Comparison of ENCODE assay signal across 8 cellular contexts in the genomic region with DNA sequence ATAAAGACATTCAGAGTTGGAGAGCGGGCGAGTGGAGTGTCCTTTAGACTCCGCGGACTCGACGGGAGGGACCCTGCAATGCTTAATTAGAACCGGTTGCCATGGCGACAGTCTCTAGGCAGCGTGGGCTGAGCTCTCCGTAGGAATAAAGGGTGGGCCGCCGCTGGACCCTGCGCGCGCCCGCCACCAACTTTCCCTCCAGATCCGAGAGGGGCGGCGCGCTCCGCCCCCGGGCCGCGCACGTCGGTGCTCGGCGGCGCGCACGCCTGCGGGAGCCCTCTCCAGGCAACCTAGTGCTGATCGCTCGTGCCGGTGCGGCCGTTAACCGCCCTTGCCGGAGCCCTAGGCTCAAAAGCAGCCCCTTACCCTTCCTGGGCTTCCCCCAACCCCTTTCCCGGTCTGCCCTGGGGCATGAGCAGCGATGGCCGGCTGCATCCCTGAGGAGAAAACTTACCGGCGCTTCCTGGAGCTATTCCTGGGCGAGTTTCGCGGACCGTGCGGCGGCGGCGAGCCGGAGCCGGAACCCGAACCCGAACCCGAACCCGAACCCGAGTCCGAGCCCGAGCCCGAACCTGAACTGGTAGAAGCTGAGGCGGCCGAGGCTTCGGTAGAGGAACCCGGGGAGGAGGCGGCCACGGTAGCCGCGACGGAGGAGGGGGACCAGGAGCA. TPM values are rescaled to one million over a fixed set of nuclear protein-coding genes. Genes with fewer than 3 reads are reported as not detected.
DNase-seq lines count a peak whose midpoint lies in the region; ATAC-seq and TF ChIP-seq lines count a peak whose summit lies in the region.

TSS of gene PPM1E (plus strand) at position 278 of the 669 bp plus-strand sequence.

- H3F3A ChIP-seq in PC-3 (ENCODE audit: low read length, unreplicated experiment): no peaks in the 10 kb centered on the region

- H2AFZ ChIP-seq in PC-3 (ENCODE audit: low read length): peak within 1 kb of the TSS; percentile 75

- TF ChIP-seq CTCF in PC-3 (conservative IDR thresholded peaks at IDR 0.05; ENCODE audit: low read depth, low read length) (no peak), neural crest cell (conservative IDR thresholded peaks at IDR 0.05) (no peak), thoracic aorta (IDR thresholded peaks at IDR 0.05) (no peak)

- H3K79me2 ChIP-seq in PC-3 (ENCODE audit: low read length): no peaks in the 10 kb centered on the region

- H3K27me3 Mint-ChIP-seq in IgD-negative memory B cell (peaks cover 35% of the 10 kb centered on the region), neural crest cell (ENCODE audit: low read depth) (peaks cover 7% of the 10 kb centered on the region)

- peak within 1 kb of the TSS; percentile 87 for H3K4me2 ChIP-seq in PC-3 (ENCODE audit: low read length)

- intact Hi-C loops in PC-3 (cut with micrococcal nuclease): no loop called here

- peaks cover 11% of the 10 kb centered on the region; the same call in 1 of the 2 replicates for H3K4me1 ChIP-seq in PC-3 (ENCODE audit: insufficient read depth, low read length)
- H3K4me1 ChIP-seq in thoracic aorta (ENCODE audit: control insufficient read depth in 1 of 2, low read depth in 2 of 2): peaks cover 14 to 19% of the 10 kb centered on the region in 2 donors

- no peaks in the 10 kb centered on the region for H4K20me1 ChIP-seq in PC-3 (ENCODE audit: low read length)

- CTCF ChIA-PET in PC-3 (lab: Charles Lee): no interaction called here

- BruUV-seq in PC-3 (replicated peaks; lab: Mats Ljungman, UMichigan): no TSS peak

- H3K9me3 Mint-ChIP-seq in IgD-negative memory B cell (peaks cover 0 to 4% (median 0%) of the 10 kb centered on the region in 3 donors), neural crest cell (no peaks in the 10 kb centered on the region)

- H3K9me2 ChIP-seq in PC-3 (replicated peaks; ENCODE audit: low read length): no peaks in the 10 kb centered on the region

- no peak within 1 kb of the TSS for H3K9ac ChIP-seq in PC-3 (ENCODE audit: low read length)

- H3K36me3 Mint-ChIP-seq in IgD-negative memory B cell (peaks cover 3% of the 10 kb centered on the region), neural crest cell (ENCODE audit: low read depth) (no peaks in the 10 kb centered on the region)

- H3K9me3 ChIP-seq in PC-3 (ENCODE audit: low read length) (no peaks in the 10 kb centered on the region), thoracic aorta (no peaks in the 10 kb centered on the region)

- H3K4me3 Mint-ChIP-seq in IgD-negative memory B cell (peak within 1 kb of the TSS; percentile 84 to 96 (median 91)), neural crest cell (peak within 1 kb of the TSS; percentile 97)

- POLR2A ChIA-PET in PC-3 (lab: Charles Lee; ENCODE audit: unreplicated experiment): no interaction called here

- H3K27me3 ChIP-seq in PC-3 (ENCODE audit: low read length): peaks cover 82% of the 10 kb centered on the region
- H3K27me3 ChIP-seq in thoracic aorta (replicated peaks; ENCODE audit: insufficient read depth): no peaks in the 10 kb centered on the region

- H3K27ac ChIP-seq in PC-3 (ENCODE audit: low read length) (no peak within 1 kb of the TSS), thoracic aorta (peak within 1 kb of the TSS in 1 of 2 donors; percentile 2)

- no peaks in the 10 kb centered on the region for H3K36me3 ChIP-seq in PC-3 (ENCODE audit: low read depth, low read length)
- H3K36me3 ChIP-seq in thoracic aorta: no peaks in the 10 kb centered on the region

- peak; percentile 59 for ATAC-seq in PC-3
- ATAC-seq in thoracic aorta (ENCODE audit: insufficient number of reproducible peaks, low FRiP score, low read depth): no peak
- no peak for ATAC-seq in HG03280 (IDR thresholded peaks at IDR 0.05; ENCODE audit: unreplicated experiment)

- peak; percentile 73 for DNase-seq in DMS114 treated with DMSO at 0.1 percent for 48 hours (lab: John Stamatoyannopoulos, UW; ENCODE audit: unreplicated experiment)
- peak; percentile 26 for DNase-seq in PC-3
- peak; percentile 10 for DNase-seq in activated effector memory CD4-positive, alpha-beta T cell treated with Interleukin-2 at 50 U/mL for 16 hours
- peak; percentile 44 for DNase-seq in foreskin melanocyte
- DNase-seq in neural crest cell (ENCODE audit: low read depth, low spot score): peak; percentile 91
- no peak for DNase-seq in thoracic aorta (ENCODE audit: low spot score)

- H3K27ac Mint-ChIP-seq in IgD-negative memory B cell (peak within 1 kb of the TSS in 1 of 3 donors; percentile 89), neural crest cell (ENCODE audit: unreplicated experiment) (peak within 1 kb of the TSS; percentile 98)

- peak within 1 kb of the TSS; percentile 66 for H3K4me3 ChIP-seq in PC-3 (ENCODE audit: low read length)
- peak within 1 kb of the TSS; percentile 72 for H3K4me3 ChIP-seq in thoracic aorta

- H3K4me1 Mint-ChIP-seq in IgD-negative memory B cell (peaks cover 5 to 14% (median 9%) of the 10 kb centered on the region in 3 donors), neural crest cell (peaks cover 15% of the 10 kb centered on the region)

RNA-seq across cellular contexts. Expression of gene PPM1E, which starts in this region (rescaled TPM):
- polyA plus RNA-seq in IgD-negative memory B cell: not detected
- total RNA-seq in PC-3 (2014; rRNA removed): not detected in 2 replicates
- 15.2 and 15.5 TPM in 2 replicates for total RNA-seq in neural crest cell
- not detected for total RNA-seq in thoracic aorta

Comparison
In these comparisons a context has a peak if more than half of its experiments do, and no peak if none do; other contexts are left out.
1. RNA of gene PPM1E (total RNA-seq): 15.2 to 15.5 TPM in neural crest cell; not detected in PC-3 and not detected in thoracic aorta; every median in the first group is over 10 times any median in the second.
2. Peak in DNase-seq, ATAC-seq, H3K4me3 ChIP-seq and H3K4me2 ChIP-seq in PC-3; RNA of the gene not detected or under 1 TPM.